8 cellular contexts compared by ENCODE assay signal in the genomic region with DNA sequence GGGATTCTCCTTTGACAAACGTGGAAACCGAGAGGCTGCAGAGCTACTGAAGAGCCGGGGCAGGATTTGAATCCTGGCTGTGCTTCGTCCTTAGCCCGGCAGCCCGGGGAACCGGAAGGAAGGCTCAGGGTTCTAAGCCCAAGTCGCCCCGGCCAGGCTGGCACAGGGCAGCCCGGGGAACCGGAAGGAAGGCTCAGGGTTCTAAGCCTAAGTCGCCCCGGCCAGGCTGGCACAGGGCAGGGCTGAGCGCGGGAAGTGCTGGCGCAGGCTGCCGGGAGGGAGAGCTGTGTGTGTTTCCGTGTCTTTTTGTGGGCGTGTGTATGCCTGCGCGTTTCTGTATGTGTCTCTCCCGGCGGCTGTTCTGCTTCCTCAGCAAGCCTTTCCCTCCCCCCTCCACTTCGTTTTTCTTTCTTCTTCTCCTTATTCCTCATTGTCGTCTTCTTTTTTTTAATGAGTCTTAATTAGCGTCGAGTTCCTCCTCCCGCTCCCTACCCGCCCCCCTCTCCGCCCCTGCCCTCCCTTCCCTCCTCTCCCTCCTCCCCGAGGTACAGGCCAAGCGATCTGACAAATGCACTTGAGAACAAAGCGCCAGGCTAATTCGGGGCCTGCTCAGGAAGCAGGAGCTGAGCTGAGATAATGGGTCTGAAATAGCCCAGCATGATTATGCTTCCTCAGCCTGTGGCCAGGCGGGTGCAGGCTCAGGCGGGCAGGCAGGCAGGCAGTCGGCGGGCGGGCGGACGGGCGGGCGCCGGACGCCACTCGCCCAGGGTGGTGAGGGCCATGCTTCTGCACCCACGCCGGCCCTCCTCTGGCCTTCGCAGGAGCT.
DNase-seq lines count a peak whose midpoint lies in the region; ATAC-seq, FAIRE-seq and TF ChIP-seq lines count a peak whose summit lies in the region.

No MANE protein-coding gene starts in this region.

- intact Hi-C loops in ascending aorta (cut with DNase I), result loop anchor here (1.0 to 10.0 kb wide), 4 partner anchors 34 to 270 kb away; a partner anchor contains a TSS
- intact Hi-C loops in right cardiac atrium (cut with DNase I), result loop anchor here in 2 of 4 donors (5.0 to 10.0 kb wide), 2 partner anchors 50 to 62 kb away; no protein-coding TSS in a partner anchor
- intact Hi-C loops in prostate gland (cut with DNase I), result loop anchor here (2.0 kb wide), 1 partner anchor 66 kb away; a partner anchor contains a TSS

- peak; percentile 56 for FAIRE-seq in GM18507 (lab: Jason Lieb, UNC)

- no peaks in the 10 kb centered on the region for H3K9me3 ChIP-seq in ascending aorta
- no peaks in the 10 kb centered on the region for H3K9me3 ChIP-seq in right cardiac atrium (ENCODE audit: control insufficient read depth, low read length)
- H3K9me3 ChIP-seq in prostate gland, result no peaks in the 10 kb centered on the region

- no peaks in the 10 kb centered on the region for H3K36me3 ChIP-seq in ascending aorta
- H3K36me3 ChIP-seq in prostate gland, result no peaks in the 10 kb centered on the region

- peak overlapping the region; percentile 97 for H3K27ac ChIP-seq in ascending aorta
- H3K27ac ChIP-seq in right cardiac atrium (ENCODE audit: low read length), result peak overlapping the region; percentile 100
- H3K27ac ChIP-seq in prostate gland, result peak overlapping the region; percentile 67 to 69

- no peak for TF ChIP-seq CTCF in ascending aorta (IDR thresholded peaks at IDR 0.05)
- TF ChIP-seq CTCF in prostate gland (IDR thresholded peaks at IDR 0.05), result no peak

- H3K4me1 ChIP-seq in ascending aorta, result peaks cover 3 to 13% of the 10 kb centered on the region in 2 donors
- H3K4me1 ChIP-seq in right cardiac atrium (ENCODE audit: control insufficient read depth, insufficient read depth, low read length), result peaks cover 13% of the 10 kb centered on the region
- H3K4me1 ChIP-seq in prostate gland (replicated peaks), result no peaks in the 10 kb centered on the region

- 2% methylated on average over 48 of the region's 49 CpGs for WGBS in right cardiac atrium
- 1% methylated on average over 32 of the region's 49 CpGs for WGBS in prostate gland

- H3K4me3 ChIP-seq in ascending aorta (peak overlapping the region in 1 of 2 donors; percentile 54), right cardiac atrium (ENCODE audit: low read length) (peak overlapping the region; percentile 12), prostate gland (no peak overlapping the region)

- no peak for DNase-seq in GM18507 (ENCODE audit: extremely low spot score, insufficient read length, low read depth)
- peak; percentile 92 for DNase-seq in NCI-H69 (lab: John Stamatoyannopoulos, UW)
- peak; percentile 31 to 84 for DNase-seq in ascending aorta (ENCODE audit: low spot score in 2 of 2)
- DNase-seq in right cardiac atrium, result peak; percentile 64 to 86 (median 84)
- DNase-seq in prostate gland (ENCODE audit: low spot score), result peak; percentile 42
- no peak for DNase-seq in NCI-H1694 treated with DMSO at 0.1 percent for 48 hours (lab: John Stamatoyannopoulos, UW)

- TF ChIP-seq POLR2A in prostate gland (IDR thresholded peaks at IDR 0.05), result no peak

- ATAC-seq in right cardiac atrium, result peak; percentile 88 to 92
- ATAC-seq in HG03135 (IDR thresholded peaks at IDR 0.05; ENCODE audit: unreplicated experiment), result no peak
- ATAC-seq in GM21381 (IDR thresholded peaks at IDR 0.05; ENCODE audit: unreplicated experiment), result no peak

- H3K27me3 ChIP-seq in ascending aorta, result no peaks in the 10 kb centered on the region
- H3K27me3 ChIP-seq in right cardiac atrium (ENCODE audit: control insufficient read depth, insufficient read depth), result no peaks in the 10 kb centered on the region
- H3K27me3 ChIP-seq in prostate gland (replicated peaks; ENCODE audit: insufficient read depth), result no peaks in the 10 kb centered on the region

Comparison
In these comparisons a context has a peak if more than half of its experiments do, and no peak if none do; other contexts are left out.
1. DNase-seq: peak in NCI-H69 (single experiment), ascending aorta (2 of 2), right cardiac atrium (3 of 3) and prostate gland (single experiment); none in GM18507 (single experiment) and NCI-H1694 treated with DMSO at 0.1 percent for 48 hours (single experiment).
2. ATAC-seq: peak in right cardiac atrium (2 of 2); none in HG03135 (single experiment) and GM21381 (single experiment).
3. Peak in every context shown above with its lines, with median percentiles within 50 percentile points of each other: H3K27ac ChIP-seq.